ENCODE assay signal across 8 cellular contexts in the genomic region with DNA sequence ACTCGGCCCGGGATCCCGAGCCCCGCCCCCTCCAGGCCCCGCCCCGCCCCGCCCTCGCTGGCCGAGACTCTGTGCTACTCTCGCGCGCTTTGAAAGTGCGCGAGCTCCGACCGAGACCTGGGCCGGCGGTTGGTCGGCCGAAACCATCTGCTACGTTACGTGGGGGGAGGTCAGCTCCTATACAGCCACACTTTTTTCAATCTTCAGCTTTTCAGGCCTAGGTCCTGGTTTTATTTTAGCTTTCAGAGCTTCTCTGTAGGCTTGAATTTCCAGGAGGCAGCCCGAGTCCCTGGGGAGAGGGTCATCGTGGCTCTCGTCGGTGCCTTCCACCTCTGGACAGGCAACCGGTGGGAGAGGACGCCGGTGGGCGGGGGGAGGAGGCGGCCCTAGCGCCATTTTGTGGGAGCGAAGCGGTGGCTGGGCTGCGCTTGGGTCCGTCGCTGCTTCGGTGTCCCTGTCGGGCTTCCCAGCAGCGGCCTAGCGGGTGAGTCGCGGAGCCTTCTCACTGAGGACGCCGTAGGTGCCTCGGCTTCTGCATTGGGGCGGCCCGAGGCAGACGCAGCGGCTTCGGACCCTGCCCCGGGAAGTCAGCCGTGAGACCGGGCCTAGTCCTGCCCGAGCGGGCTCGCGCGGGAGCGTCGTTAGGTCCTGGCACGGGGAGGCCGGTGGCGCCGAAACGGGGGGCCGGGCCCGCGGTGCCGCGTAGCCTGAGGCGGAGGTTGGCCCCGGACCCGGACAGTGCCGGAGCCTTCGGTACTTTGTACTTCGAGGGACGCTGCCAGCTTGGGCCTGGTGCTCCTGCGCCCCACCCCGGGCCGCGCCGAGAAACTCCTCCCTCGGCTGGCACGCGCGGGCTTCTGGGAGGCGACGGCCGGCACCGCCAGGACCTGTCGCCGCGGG. TPM values are rescaled to one million over a fixed set of nuclear protein-coding genes. Genes with fewer than 3 reads are reported as not detected.
DNase-seq lines count a peak whose midpoint lies in the region; ATAC-seq, FAIRE-seq and TF ChIP-seq lines count a peak whose summit lies in the region.

TSS of gene TARDBP (plus strand) at position 395 of the 900 bp plus-strand sequence. CDS start 1,074 bp downstream, outside the sequence.

- H3K4me1 ChIP-seq in breast epithelium (peaks cover 0 to 14% of the 10 kb centered on the region in 2 donors), small intestine (ENCODE audit: control insufficient read depth in 2 of 2, insufficient read depth in 1 of 2, low read depth in 1 of 2, low read length in 1 of 2) (peaks cover 3 to 7% of the 10 kb centered on the region in 2 donors)

- H3K9me3 ChIP-seq in WERI-Rb-1 (ENCODE audit: severe bottlenecking) (no peaks in the 10 kb centered on the region), breast epithelium (no peaks in the 10 kb centered on the region), small intestine (ENCODE audit: control insufficient read depth, low read depth) (no peaks in the 10 kb centered on the region)

- peak within 1 kb of the TSS; percentile 100 for H3K27ac ChIP-seq in WERI-Rb-1
- peak within 1 kb of the TSS; percentile 97 to 98 for H3K27ac ChIP-seq in breast epithelium
- peak within 1 kb of the TSS; percentile 97 to 98 for H3K27ac ChIP-seq in small intestine (ENCODE audit: low read depth in 1 of 2, low read length in 1 of 2)

- POLR2A ChIA-PET in AG04449 (lab: Yijun Ruan, JAX), result interaction anchor here (0.5 to 1.0 kb wide), 2 partner anchors 10 to 75 kb away, joined by 3 read pairs; no protein-coding TSS in a partner anchor

- DNase-seq in AG04449 (ENCODE audit: low read depth, low spot score), result peak; percentile 42
- DNase-seq in NCI-H2196 (lab: John Stamatoyannopoulos, UW; ENCODE audit: unreplicated experiment), result peak; percentile 91
- DNase-seq in WERI-Rb-1, result peak; percentile 89
- peak; percentile 85 to 88 for DNase-seq in breast epithelium (ENCODE audit: low spot score in 2 of 2)
- DNase-seq in iPS-NIHi11 (ENCODE audit: low spot score), result peak; percentile 100
- peak; percentile 88 for DNase-seq in small intestine

- H3K4me3 ChIP-seq in AG04449 (ENCODE audit: low read depth, low read length) (peak within 1 kb of the TSS; percentile 96), WERI-Rb-1 (ENCODE audit: low read depth, low read length) (peak within 1 kb of the TSS; percentile 89), breast epithelium (peak within 1 kb of the TSS; percentile 95 to 99 (median 99)), small intestine (ENCODE audit: low read depth in 1 of 2, low read length in 2 of 2) (peak within 1 kb of the TSS; percentile 94 to 99)

- 0 to 1% (median 1%) methylated on average over 78 to 94 of the region's 94 CpGs for WGBS in small intestine, 3 donors

- intact Hi-C loops in breast epithelium (cut with DNase I; ENCODE audit: low total_unique reads), result no loop called here

- no peak for TF ChIP-seq CTCF in AG04449 (IDR thresholded peaks at IDR 0.05; ENCODE audit: insufficient read depth, low read length, missing control alignments)
- TF ChIP-seq CTCF in WERI-Rb-1 (IDR thresholded peaks at IDR 0.05; ENCODE audit: low read depth, low read length), result no peak
- TF ChIP-seq CTCF in breast epithelium (IDR thresholded peaks at IDR 0.05), result peak in 1 of 3 donors; percentile 24

- FAIRE-seq in small intestine (lab: Jason Lieb, UNC), result no peak

- no peaks in the 10 kb centered on the region for H3K27me3 ChIP-seq in WERI-Rb-1 (ENCODE audit: insufficient read depth, low read depth, severe bottlenecking)
- no peaks in the 10 kb centered on the region for H3K27me3 ChIP-seq in breast epithelium
- H3K27me3 ChIP-seq in small intestine (ENCODE audit: control insufficient read depth in 2 of 2, insufficient read depth in 2 of 2, low read length in 2 of 2), result no peaks in the 10 kb centered on the region

- ATAC-seq in GM18873 (IDR thresholded peaks at IDR 0.05; ENCODE audit: low FRiP score, unreplicated experiment) (peak; percentile 78), HG03135 (IDR thresholded peaks at IDR 0.05; ENCODE audit: unreplicated experiment) (peak; percentile 91)

- CTCF ChIA-PET in AG04449 (lab: Yijun Ruan, JAX), result interaction anchor here (1.0 to 1.2 kb wide), 4 partner anchors 32 to 506 kb away, joined by 4 to 6 read pairs (median 4); no protein-coding TSS in a partner anchor

- H3K36me3 ChIP-seq in WERI-Rb-1 (peaks cover 51% of the 10 kb centered on the region), breast epithelium (no peaks in the 10 kb centered on the region), small intestine (ENCODE audit: control insufficient read depth in 2 of 2, insufficient read depth in 2 of 2, low read length in 2 of 2) (peaks cover 0 to 15% of the 10 kb centered on the region in 2 donors)

- TF ChIP-seq POLR2A in breast epithelium (IDR thresholded peaks at IDR 0.05), result peak; percentile 93

RNA-seq across cellular contexts. Expression of gene TARDBP, which starts in this region (rescaled TPM):
- total RNA-seq in breast epithelium, result 100 to 1,000 TPM; 113 to 165 (median 142) TPM
- 100 to 1,000 TPM in 1 of 3 donors, 10 to 100 TPM in 2; 86.1 to 138 (median 94.0) TPM for polyA plus RNA-seq in small intestine

Comparison
In these comparisons a context has a peak if more than half of its experiments do, and no peak if none do; other contexts are left out.
1. Peak in every context shown above with its lines: DNase-seq, ATAC-seq, H3K4me3 ChIP-seq and H3K27ac ChIP-seq.
2. DNase-seq: peak in every context shown above with its lines; median percentile 100 in iPS-NIHi11; 91 in NCI-H2196; 89 in WERI-Rb-1; 88 in small intestine; 86 in breast epithelium; 42 in AG04449.